Comparison of ENCODE assay signal across 10 cellular contexts in the genomic region with DNA sequence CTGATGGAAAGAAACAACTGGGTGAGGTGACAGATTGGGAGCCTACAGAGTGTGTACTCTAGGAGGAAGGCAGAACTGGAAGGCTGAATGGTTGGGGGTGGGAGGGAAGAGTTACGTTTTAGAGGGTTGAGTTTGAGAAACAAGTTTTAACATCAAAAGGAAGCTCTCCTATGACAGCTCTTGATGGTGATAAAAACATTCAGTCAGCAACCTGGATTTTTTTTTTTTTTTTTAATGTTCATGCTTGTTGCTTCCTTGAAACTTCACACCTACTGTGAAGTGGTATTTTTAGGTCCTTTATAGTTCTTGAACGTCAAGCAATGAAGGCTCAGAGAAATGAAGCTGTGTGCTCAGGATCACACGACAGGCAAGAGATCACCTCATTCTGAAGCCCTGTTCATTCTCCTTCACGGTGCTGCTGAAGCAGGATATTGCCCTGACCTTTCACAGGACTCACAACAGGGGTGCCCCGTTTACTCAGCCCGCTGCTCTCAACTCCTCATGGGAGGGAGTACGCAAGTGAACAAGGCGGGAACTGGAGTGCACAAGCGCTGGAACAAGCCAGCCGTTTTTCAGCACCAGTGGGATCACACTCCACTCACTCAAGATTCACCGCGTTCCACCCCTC. TPM values are rescaled to one million over a fixed set of nuclear protein-coding genes. Genes with fewer than 3 reads are reported as not detected.
DNase-seq lines count a peak whose midpoint lies in the region; ATAC-seq, FAIRE-seq and TF ChIP-seq lines count a peak whose summit lies in the region.
"Had no signal": no experiment of that assay in that cellular context is flagged by ENCODE, and none has a peak within 500 bp of the region (broad histone marks: within the 10 kb centered on the region; RNA-seq: fewer than 3 reads in every experiment).

No MANE protein-coding gene starts in this region.

- no peak for TF ChIP-seq RAD21 in H1 (IDR thresholded peaks at IDR 0.05 in 1 of 2, conservative IDR thresholded peaks at IDR 0.05 in 1 of 2; ENCODE audit: low read depth in 2 of 2, low read length in 2 of 2)

- H3K27ac ChIP-seq in H1 (ENCODE audit: low read depth, low read length), result no peak overlapping the region

- H3K18ac ChIP-seq in H1 (ENCODE audit: extremely low read depth, low read length), result no peak overlapping the region

- ATAC-seq in activated B cell treated with CpG ODN at 0.5 μM for 24 hours (ENCODE audit: low read depth), result no peak
- no peak for ATAC-seq in stimulated activated naive CD8-positive, alpha-beta T cell treated with anti-CD3 and anti-CD28 coated beads, Interleukin-15, amount 100 ng/mL, for 72 hours

- peaks cover 0 to 2% (median 0%) of the 10 kb centered on the region in 4 experiments; a peak in 1 of 7 replicates for H3K27me3 ChIP-seq in H1 (replicated peaks in 1 of 4; ENCODE audit: control insufficient read depth in 3 of 4, extremely low read depth in 1 of 4, insufficient read depth in 3 of 4, low read length in 3 of 4)

- peak overlapping the region; percentile 85 for H2AFZ ChIP-seq in H1 (ENCODE audit: low read length)

- no peaks in the 10 kb centered on the region for H3K27me3 Mint-ChIP-seq in activated naive CD4-positive, alpha-beta T cell treated with anti-CD3 and anti-CD28 coated beads for 36 hours (ENCODE audit: low read depth)
- H3K27me3 Mint-ChIP-seq in activated B cell treated with CpG ODN at 0.5 μM for 24 hours, result no peaks in the 10 kb centered on the region
- no peaks in the 10 kb centered on the region for H3K27me3 Mint-ChIP-seq in stimulated activated naive CD8-positive, alpha-beta T cell treated with anti-CD3 and anti-CD28 coated beads, Interleukin-15, amount 100 ng/mL, for 72 hours

- no peaks in the 10 kb centered on the region for H3K79me1 ChIP-seq in H1 (ENCODE audit: low read depth, low read length)

- H3K4me1 ChIP-seq in H1 (replicated peaks in 1 of 4; ENCODE audit: control insufficient read depth in 3 of 4, insufficient read depth in 4 of 4, low read length in 3 of 4), result peaks cover 10 to 27% (median 18%) of the 10 kb centered on the region in 4 experiments

- H3K9me3 Mint-ChIP-seq in activated naive CD4-positive, alpha-beta T cell treated with anti-CD3 and anti-CD28 coated beads for 36 hours, result peaks cover 2% of the 10 kb centered on the region
- H3K9me3 Mint-ChIP-seq in activated B cell treated with CpG ODN at 0.5 μM for 24 hours, result peaks cover 3% of the 10 kb centered on the region
- peaks cover 21 to 23% of the 10 kb centered on the region in 2 donors for H3K9me3 Mint-ChIP-seq in stimulated activated naive CD8-positive, alpha-beta T cell treated with anti-CD3 and anti-CD28 coated beads, Interleukin-15, amount 100 ng/mL, for 72 hours

- TF ChIP-seq EP300 in H1 (IDR thresholded peaks at IDR 0.05; ENCODE audit: borderline replicate concordance in 1 of 2, low read depth in 2 of 2, low read length in 2 of 2), result no peak

- CTCF ChIA-PET in activated naive CD4-positive, alpha-beta T cell treated with anti-CD3 and anti-CD28 coated beads for 36 hours (lab: Charles Lee), result interaction anchor here (0.6 to 9.4 kb wide), 6 partner anchors 10 to 275 kb away, joined by 3 to 82 read pairs (median 7); partner anchors contain the start of gene PRPF19
- CTCF ChIA-PET in activated B cell treated with CpG ODN at 0.5 μM for 24 hours (lab: Charles Lee) (interaction anchor here (0.6 to 2.8 kb wide), 4 partner anchors 11 to 216 kb away, joined by 3 to 8 read pairs (median 6); no protein-coding TSS in a partner anchor), H1 (lab: Charles Lee; ENCODE audit: partially characterized antibody) (interaction anchor here (0.8 to 2.6 kb wide), 7 partner anchors 9 to 214 kb away, joined by 3 to 9 read pairs (median 5); no protein-coding TSS in a partner anchor)

- H3K56ac ChIP-seq in H1 (replicated peaks; ENCODE audit: insufficient read length, low read depth, low read length), result no peak overlapping the region

- no peak for FAIRE-seq in H1 (lab: Jason Lieb, UNC)

- no peak overlapping the region for H2BK15ac ChIP-seq in H1 (ENCODE audit: low read length)

- H3K27ac Mint-ChIP-seq in activated naive CD4-positive, alpha-beta T cell treated with anti-CD3 and anti-CD28 coated beads for 36 hours, result peak overlapping the region; percentile 89
- peak overlapping the region; percentile 99 for H3K27ac Mint-ChIP-seq in activated B cell treated with CpG ODN at 0.5 μM for 24 hours
- peak overlapping the region in 1 of 2 donors; percentile 73 for H3K27ac Mint-ChIP-seq in stimulated activated naive CD8-positive, alpha-beta T cell treated with anti-CD3 and anti-CD28 coated beads, Interleukin-15, amount 100 ng/mL, for 72 hours

- H3K4me2 ChIP-seq in H1 (ENCODE audit: insufficient read depth in 1 of 2, low read depth in 2 of 2, low read length in 2 of 2), result no peak overlapping the region; a peak in 1 of 4 replicates

- no peak overlapping the region for H2AK5ac ChIP-seq in H1 (ENCODE audit: low read depth, low read length)

- no peak overlapping the region for H3K14ac ChIP-seq in H1 (ENCODE audit: insufficient read length)

- H3K9me3 ChIP-seq in H1 (ENCODE audit: insufficient read depth in 2 of 2, low read depth in 1 of 2, low read length in 1 of 2), result no peaks in the 10 kb centered on the region

- peak overlapping the region; percentile 30; the same call in 1 of the 2 replicates for H4K8ac ChIP-seq in H1 (ENCODE audit: extremely low read depth, insufficient read depth, low read length)

- POLR2A ChIA-PET in activated B cell treated with CpG ODN at 0.5 μM for 24 hours (lab: Charles Lee), result interaction anchor here (0.7 to 9.3 kb wide), 6 partner anchors 20 to 159 kb away, joined by 4 to 191 read pairs (median 12); partner anchors contain the start of genes CD6 and SLC15A3
- POLR2A ChIA-PET in H1 (lab: Charles Lee; ENCODE audit: partially characterized antibody), result interaction anchor here (1.7 to 4.1 kb wide), 2 partner anchors 12 to 17 kb away, joined by 5 to 26 read pairs; partner anchors contain the start of gene TMEM132A

- H3K36me3 ChIP-seq in H1 (ENCODE audit: control insufficient read depth in 2 of 4, insufficient read depth in 4 of 4, low read length in 3 of 4), result no peaks in the 10 kb centered on the region

- WGBS in H1 (ENCODE audit: extremely low coverage in 1 of 2, insufficient coverage in 1 of 2, insufficient read length in 1 of 2, insufficient replicate concordance in 2 of 2, low coverage in 1 of 2, low lambda C conversion rate in 2 of 2, missing lambda C conversion rate in 1 of 2), 2 experiments, result 84 to 100% methylated on average over 1 to 11 of the region's 12 CpGs

- no peak overlapping the region; a peak in 1 of 7 replicates for H3K9ac ChIP-seq in H1 (replicated peaks in 1 of 4; ENCODE audit: extremely low read depth in 1 of 4, low read depth in 3 of 4, low read length in 3 of 4)

- no peak overlapping the region for H3K4ac ChIP-seq in H1 (replicated peaks; ENCODE audit: insufficient read length, low read depth, low read length)

- H2BK12ac ChIP-seq in H1 (ENCODE audit: low read depth, low read length), result 0 out of 2 replicates have a peak overlapping the region, but pooled peaks have one; percentile 29

- peak overlapping the region; percentile 42 for H3K4me3 Mint-ChIP-seq in activated naive CD4-positive, alpha-beta T cell treated with anti-CD3 and anti-CD28 coated beads for 36 hours
- no peak overlapping the region for H3K4me3 Mint-ChIP-seq in activated B cell treated with CpG ODN at 0.5 μM for 24 hours
- peak overlapping the region; percentile 49 to 96 for H3K4me3 Mint-ChIP-seq in stimulated activated naive CD8-positive, alpha-beta T cell treated with anti-CD3 and anti-CD28 coated beads, Interleukin-15, amount 100 ng/mL, for 72 hours

- no peak for TF ChIP-seq POLR2A in H1 (IDR thresholded peaks at IDR 0.05; ENCODE audit: control extremely low read depth in 1 of 2, low read depth in 2 of 2, low read length in 2 of 2)

- H2BK20ac ChIP-seq in H1 (ENCODE audit: low read length), result no peak overlapping the region; the same call in 1 of the 2 replicates

- no peak overlapping the region for H2BK120ac ChIP-seq in H1 (replicated peaks; ENCODE audit: low read depth, low read length)

- peaks cover 5 to 10% of the 10 kb centered on the region in 2 experiments for H3K79me2 ChIP-seq in H1 (ENCODE audit: control insufficient read depth in 1 of 2, insufficient read depth in 2 of 2, low read length in 2 of 2)

- H4K5ac ChIP-seq in H1 (ENCODE audit: insufficient read length, low read depth, low read length), result no peak overlapping the region

- H4K91ac ChIP-seq in H1 (replicated peaks; ENCODE audit: insufficient read length, low read length), result peak overlapping the region; percentile 30

- intact Hi-C loops in activated naive CD4-positive, alpha-beta T cell treated with anti-CD3 and anti-CD28 coated beads for 36 hours (cut with micrococcal nuclease), result no loop called here
- intact Hi-C loops in activated B cell treated with CpG ODN at 0.5 μM for 24 hours (cut with micrococcal nuclease), result loop anchor here (5.0 kb wide), 2 partner anchors 515 to 1640 kb away; partner anchors contain the start of gene CPSF7

- H3K4me3 ChIP-seq in H1 (ENCODE audit: extremely low read depth in 1 of 4, insufficient read depth in 2 of 4, low read depth in 3 of 4, low read length in 4 of 4), result no peak overlapping the region

- peaks cover 52% of the 10 kb centered on the region for H3K4me1 Mint-ChIP-seq in activated naive CD4-positive, alpha-beta T cell treated with anti-CD3 and anti-CD28 coated beads for 36 hours (ENCODE audit: low read depth)
- H3K4me1 Mint-ChIP-seq in activated B cell treated with CpG ODN at 0.5 μM for 24 hours, result peaks cover 88% of the 10 kb centered on the region
- H3K4me1 Mint-ChIP-seq in stimulated activated naive CD8-positive, alpha-beta T cell treated with anti-CD3 and anti-CD28 coated beads, Interleukin-15, amount 100 ng/mL, for 72 hours, result peaks cover 77% of the 10 kb centered on the region

- peaks cover 0 to 2% of the 10 kb centered on the region in 2 experiments for H4K20me1 ChIP-seq in H1 (replicated peaks in 1 of 2; ENCODE audit: control insufficient read depth in 1 of 2, insufficient read depth in 2 of 2, low read length in 2 of 2)

- H3K36me3 Mint-ChIP-seq in activated naive CD4-positive, alpha-beta T cell treated with anti-CD3 and anti-CD28 coated beads for 36 hours (ENCODE audit: low read depth), result peaks cover 9% of the 10 kb centered on the region
- H3K36me3 Mint-ChIP-seq in activated B cell treated with CpG ODN at 0.5 μM for 24 hours (ENCODE audit: low read depth), result peaks cover 23% of the 10 kb centered on the region

- DNase-seq in activated naive CD4-positive, alpha-beta T cell treated with anti-CD3 and anti-CD28 coated beads for 36 hours, result peak; percentile 69
- DNase-seq in activated naive CD4-positive, alpha-beta T cell treated with anti-CD3 and anti-CD28 coated beads, Interleukin-2, amount 50 U/mL, for 16 hours, result no peak
- DNase-seq in activated B cell treated with CpG ODN at 0.5 μM for 24 hours, result no peak
- DNase-seq in H1 (ENCODE audit: low read depth in 1 of 2, low spot score in 2 of 2), result no peak
- DNase-seq in stimulated activated naive CD8-positive, alpha-beta T cell treated with anti-CD3 and anti-CD28 coated beads, Interleukin-15, amount 100 ng/mL, for 72 hours, result no peak
- DNase-seq in putamen (ENCODE audit: low spot score), result no peak
- DNase-seq in NOMO-1 treated with dmso at 0.1 percent for 144 hours (lab: John Stamatoyannopoulos, UW; ENCODE audit: unreplicated experiment), result no peak
- DNase-seq in kidney glomerular epithelial cell (lab: John Stamatoyannopoulos, UW), result no peak
- DNase-seq: NCI-H2171 treated with DMSO at 0.1 percent for 48 hours; stimulated activated CD4-positive, alpha-beta T cell treated with anti-CD3 and anti-CD28 coated beads, Interleukin-2, amount 100 ng/mL, for 48 hours had no signal

- H3K23ac ChIP-seq in H1 (ENCODE audit: insufficient read length), result no peak overlapping the region

- TF ChIP-seq CTCF in activated B cell treated with CpG ODN at 0.5 μM for 24 hours (IDR thresholded peaks at IDR 0.05) (no peak), H1 (IDR thresholded peaks at IDR 0.05; ENCODE audit: control extremely low read depth in 1 of 3, insufficient read depth in 1 of 3, low read depth in 1 of 3, low read length in 3 of 3) (no peak)

- peaks cover 8% of the 10 kb centered on the region for H3K23me2 ChIP-seq in H1 (ENCODE audit: low read depth, low read length)

- H2BK5ac ChIP-seq in H1 (ENCODE audit: low read depth, low read length), result no peak overlapping the region

RNA-seq across cellular contexts. Expression of gene TMEM109, which starts 1.6 kb away (rescaled TPM):
- 100 to 1,000 TPM in 1 of 2 experiments, 10 to 100 TPM in 1; 94.0 to 103 TPM for total RNA-seq in activated naive CD4-positive, alpha-beta T cell treated with anti-CD3 and anti-CD28 coated beads for 36 hours
- 117 and 121 TPM in 2 replicates for total RNA-seq in activated B cell treated with CpG ODN at 0.5 μM for 24 hours
- 30.3 and 30.7 TPM in 2 replicates for total RNA-seq in H1 (2021; fragmentation: NEBNext Ultra II Directional; extraction: Animal tissue kit (Norgen Biotek cat#: 25700))
- 27.3 and 29.9 TPM in 2 replicates for polyA plus RNA-seq in H1 (2011; rRNA removed)
- 18.1 TPM for polyA plus RNA-seq in H1 (2011; cell fraction: cytosol; rRNA removed)
- 20.8 TPM for polyA plus RNA-seq in H1 (2011; cell fraction: nucleus; rRNA removed)
- polyA plus RNA-seq in H1 (2012, experiment 1 of 2), result 18.4 to 34.3 TPM (median 29.4 TPM) in 4 replicates
- 41.0 TPM for polyA plus RNA-seq in H1 (2012, experiment 2 of 2)
- polyA plus RNA-seq in H1 (2013, experiment 1 of 2), result 58.8 TPM
- 66.2 TPM for polyA plus RNA-seq in H1 (2013, experiment 2 of 2)
- 12.3 and 12.4 TPM in 2 replicates for polyA minus RNA-seq in H1 (2011; rRNA and poly(A)+ RNA removed)
- 6.8 TPM for polyA minus RNA-seq in H1 (2011; cell fraction: cytosol; rRNA and poly(A)+ RNA removed)
- polyA minus RNA-seq in H1 (2011; cell fraction: nucleus; rRNA and poly(A)+ RNA removed), result 6.0 TPM

RNA-seq across cellular contexts. Expression of gene PRPF19, which starts 6.0 kb away (rescaled TPM):
- total RNA-seq in activated naive CD4-positive, alpha-beta T cell treated with anti-CD3 and anti-CD28 coated beads for 36 hours, result 100 to 1,000 TPM; 108 to 119 TPM
- total RNA-seq in activated B cell treated with CpG ODN at 0.5 μM for 24 hours, result 143 and 164 TPM in 2 replicates
- 140 and 141 TPM in 2 replicates for total RNA-seq in H1 (2021; fragmentation: NEBNext Ultra II Directional; extraction: Animal tissue kit (Norgen Biotek cat#: 25700))
- polyA plus RNA-seq in H1 (2011; rRNA removed), result 107 and 176 TPM in 2 replicates
- polyA plus RNA-seq in H1 (2011; cell fraction: cytosol; rRNA removed), result 94.9 TPM
- polyA plus RNA-seq in H1 (2011; cell fraction: nucleus; rRNA removed), result 102 TPM
- polyA plus RNA-seq in H1 (2012, experiment 1 of 2), result 108 to 174 TPM (median 157 TPM) in 4 replicates
- 112 TPM for polyA plus RNA-seq in H1 (2012, experiment 2 of 2)
- polyA plus RNA-seq in H1 (2013, experiment 1 of 2), result 81.8 TPM
- polyA plus RNA-seq in H1 (2013, experiment 2 of 2), result 81.3 TPM
- 50.2 and 71.6 TPM in 2 replicates for polyA minus RNA-seq in H1 (2011; rRNA and poly(A)+ RNA removed)
- 50.9 TPM for polyA minus RNA-seq in H1 (2011; cell fraction: cytosol; rRNA and poly(A)+ RNA removed)
- polyA minus RNA-seq in H1 (2011; cell fraction: nucleus; rRNA and poly(A)+ RNA removed), result 63.9 TPM

RNA-seq across cellular contexts. Expression of gene TMEM132A, which starts 11.9 kb away (rescaled TPM):
- total RNA-seq in activated naive CD4-positive, alpha-beta T cell treated with anti-CD3 and anti-CD28 coated beads for 36 hours, result 1 to 10 TPM; 1.2 to 2.3 TPM
- 8.2 and 8.7 TPM in 2 replicates for total RNA-seq in activated B cell treated with CpG ODN at 0.5 μM for 24 hours
- 97.9 and 98.2 TPM in 2 replicates for total RNA-seq in H1 (2021; fragmentation: NEBNext Ultra II Directional; extraction: Animal tissue kit (Norgen Biotek cat#: 25700))
- 46.6 and 69.0 TPM in 2 replicates for polyA plus RNA-seq in H1 (2011; rRNA removed)
- 65.5 TPM for polyA plus RNA-seq in H1 (2011; cell fraction: cytosol; rRNA removed)
- polyA plus RNA-seq in H1 (2011; cell fraction: nucleus; rRNA removed), result 453 TPM
- polyA plus RNA-seq in H1 (2012, experiment 1 of 2), result 77.1 to 107 TPM (median 96.0 TPM) in 4 replicates
- polyA plus RNA-seq in H1 (2012, experiment 2 of 2), result 39.7 TPM
- polyA plus RNA-seq in H1 (2013, experiment 1 of 2), result 99.5 TPM
- 89.8 TPM for polyA plus RNA-seq in H1 (2013, experiment 2 of 2)
- 26.2 and 27.0 TPM in 2 replicates for polyA minus RNA-seq in H1 (2011; rRNA and poly(A)+ RNA removed)
- polyA minus RNA-seq in H1 (2011; cell fraction: cytosol; rRNA and poly(A)+ RNA removed), result 53.9 TPM
- polyA minus RNA-seq in H1 (2011; cell fraction: nucleus; rRNA and poly(A)+ RNA removed), result 103 TPM

RNA-seq across cellular contexts. Expression of gene SLC15A3, which starts 39.6 kb away (rescaled TPM):
- 1 to 10 TPM; 5.6 to 5.8 TPM for total RNA-seq in activated naive CD4-positive, alpha-beta T cell treated with anti-CD3 and anti-CD28 coated beads for 36 hours
- total RNA-seq in activated B cell treated with CpG ODN at 0.5 μM for 24 hours, result 76.4 and 77.8 TPM in 2 replicates
- total RNA-seq in H1 (2021; fragmentation: NEBNext Ultra II Directional; extraction: Animal tissue kit (Norgen Biotek cat#: 25700)), result 25.8 and 33.7 TPM in 2 replicates
- 31.0 and 36.4 TPM in 2 replicates for polyA plus RNA-seq in H1 (2011; rRNA removed)
- 21.3 TPM for polyA plus RNA-seq in H1 (2011; cell fraction: cytosol; rRNA removed)
- polyA plus RNA-seq in H1 (2011; cell fraction: nucleus; rRNA removed), result 34.6 TPM
- polyA plus RNA-seq in H1 (2012, experiment 1 of 2), result 23.0 to 39.6 TPM (median 34.9 TPM) in 4 replicates
- 42.7 TPM for polyA plus RNA-seq in H1 (2012, experiment 2 of 2)
- 52.8 TPM for polyA plus RNA-seq in H1 (2013, experiment 1 of 2)
- 59.9 TPM for polyA plus RNA-seq in H1 (2013, experiment 2 of 2)
- 32.4 and 38.1 TPM in 2 replicates for polyA minus RNA-seq in H1 (2011; rRNA and poly(A)+ RNA removed)
- 23.1 TPM for polyA minus RNA-seq in H1 (2011; cell fraction: cytosol; rRNA and poly(A)+ RNA removed)
- 32.3 TPM for polyA minus RNA-seq in H1 (2011; cell fraction: nucleus; rRNA and poly(A)+ RNA removed)

RNA-seq across cellular contexts. Expression of gene ZP1, which starts 45.0 kb away (rescaled TPM):
- total RNA-seq in activated naive CD4-positive, alpha-beta T cell treated with anti-CD3 and anti-CD28 coated beads for 36 hours, result not detected
- total RNA-seq in activated B cell treated with CpG ODN at 0.5 μM for 24 hours, result not detected in 2 replicates
- not detected in 2 replicates for total RNA-seq in H1 (2021; fragmentation: NEBNext Ultra II Directional; extraction: Animal tissue kit (Norgen Biotek cat#: 25700))
- 0.16 TPM in 1 of 2 replicates, not detected in the other for polyA plus RNA-seq in H1 (2011; rRNA removed)
- polyA plus RNA-seq in H1 (2011; cell fraction: cytosol; rRNA removed), result not detected
- polyA plus RNA-seq in H1 (2011; cell fraction: nucleus; rRNA removed), result not detected
- polyA plus RNA-seq in H1 (2012, experiment 1 of 2), result not detected in 4 replicates
- polyA plus RNA-seq in H1 (2012, experiment 2 of 2), result not detected
- not detected for polyA plus RNA-seq in H1 (2013, experiment 1 of 2)
- not detected for polyA plus RNA-seq in H1 (2013, experiment 2 of 2)
- not detected in 2 replicates for polyA minus RNA-seq in H1 (2011; rRNA and poly(A)+ RNA removed)
- polyA minus RNA-seq in H1 (2011; cell fraction: cytosol; rRNA and poly(A)+ RNA removed), result not detected
- not detected for polyA minus RNA-seq in H1 (2011; cell fraction: nucleus; rRNA and poly(A)+ RNA removed)

Comparison
In these comparisons a context has a peak if more than half of its experiments do, and no peak if none do; other contexts are left out.
1. RNA of gene TMEM132A, which starts 11.9 kb away (total RNA-seq): 97.9 to 98.2 TPM in H1; 8.2 to 8.7 TPM in activated B cell treated with CpG ODN at 0.5 μM for 24 hours and 1.2 to 2.3 TPM in activated naive CD4-positive, alpha-beta T cell treated with anti-CD3 and anti-CD28 coated beads for 36 hours; every median in the first group is over 10 times any median in the second.